23 cellular contexts compared by ENCODE assay signal in genomic region chr3:124966557-124967480, GRCh38. TPM values are rescaled to one million over a fixed set of nuclear protein-coding genes. Genes with fewer than 3 reads are reported as not detected.
"Had no signal": no experiment of that assay in that cellular context is flagged by ENCODE, and none has a peak within 500 bp of the region (broad histone marks: within the 10 kb centered on the region; RNA-seq: fewer than 3 reads in every experiment).

No MANE protein-coding gene starts in this region.

- H3K36me3 Mint-ChIP-seq: mesothelial cell of epicardium had no signal

- H3K27me3 Mint-ChIP-seq: progenitor cell of endocrine pancreas had no signal

- H3K9me3 Mint-ChIP-seq: activated naive CD4-positive, alpha-beta T cell treated with anti-CD3 and anti-CD28 coated beads, Interleukin-2, amount 10 ng/mL, durations not matched to agents 7 days and 5 days; activated T-helper 2 cell treated with anti-CD3 and anti-CD28 coated beads, Interferon-gamma antibody, Interleukin-2, Interleukin-4, amounts not matched to agents 10 μg/mL and 5 μg/mL and 100 μg/mL, durations not matched to agents 14 hours and 24 hours and 36 hours; endodermal cell; stimulated activated effector memory CD8-positive, alpha-beta T cell treated with anti-CD3 and anti-CD28 coated beads, Interleukin-12 subunit alpha, Interleukin-12 subunit beta, amount 100 ng/mL, for 72 hours had no signal

- H2AFZ ChIP-seq: hepatocyte had no signal

- H3K4me2 ChIP-seq: hepatocyte had no signal

- H3K4me1 Mint-ChIP-seq: activated naive CD4-positive, alpha-beta T cell treated with anti-CD3 and anti-CD28 coated beads, Interleukin-2, amount 10 ng/mL, durations not matched to agents 7 days and 5 days; endodermal cell; mesothelial cell of epicardium had no signal

- H3K27ac ChIP-seq: gastrocnemius medialis, hepatocyte, tibial nerve, vagina had no signal

- ATAC-seq: activated CD4-positive, CD25-positive, alpha-beta regulatory T cell treated with anti-CD3 and anti-CD28 coated beads, Interleukin-2, amount 50 U/mL, for 24 hours; stimulated activated effector memory CD8-positive, alpha-beta T cell treated with anti-CD3 and anti-CD28 coated beads, Interleukin-12 subunit alpha, Interleukin-12 subunit beta, amount 100 ng/mL, for 72 hours had no signal

- H3K4me3 ChIP-seq: dorsolateral prefrontal cortex, gastrocnemius medialis, hepatocyte, lower lobe of right lung, sigmoid colon, tibial nerve, vagina had no signal

- H3K4me1 ChIP-seq: gastrocnemius medialis, sigmoid colon, vagina had no signal

- H3K27me3 ChIP-seq: dorsolateral prefrontal cortex, gastrocnemius medialis, hepatocyte, sigmoid colon, tibial nerve, vagina had no signal

- H3K9me3 ChIP-seq: gastrocnemius medialis, lower lobe of right lung, sigmoid colon, vagina had no signal

- DNase-seq: activated CD4-positive, alpha-beta T cell treated with anti-CD3 and anti-CD28 coated beads, Interleukin-2, amount 50 U/mL, for 1 hour; activated naive CD4-positive, alpha-beta T cell treated with anti-CD3 and anti-CD28 coated beads, Interleukin-2, amount 10 ng/mL, durations not matched to agents 7 days and 5 days; activated T-cell treated with anti-CD3 and anti-CD28 coated beads for 4 hours; dorsolateral prefrontal cortex; endodermal cell; gastrocnemius medialis; lower lobe of right lung; nephron progenitor cell; occipital lobe; sigmoid colon; stimulated activated CD4-positive, alpha-beta T cell treated with anti-CD3 and anti-CD28 coated beads, Interleukin-12 subunit alpha, Interleukin-12 subunit beta, amount 100 ng/mL, for 4 hours; T1000 had no signal

- H3K27ac Mint-ChIP-seq: activated naive CD4-positive, alpha-beta T cell treated with anti-CD3 and anti-CD28 coated beads, Interleukin-2, amount 10 ng/mL, durations not matched to agents 7 days and 5 days; activated T-helper 2 cell treated with anti-CD3 and anti-CD28 coated beads, Interferon-gamma antibody, Interleukin-2, Interleukin-4, amounts not matched to agents 10 μg/mL and 5 μg/mL and 100 μg/mL, durations not matched to agents 14 hours and 24 hours and 36 hours; endodermal cell; mesothelial cell of epicardium; nephron progenitor cell; progenitor cell of endocrine pancreas had no signal

- H3K4me3 Mint-ChIP-seq: activated naive CD4-positive, alpha-beta T cell treated with anti-CD3 and anti-CD28 coated beads, Interleukin-2, amount 10 ng/mL, durations not matched to agents 7 days and 5 days; endodermal cell; mesothelial cell of epicardium; nephron progenitor cell; stimulated activated effector memory CD8-positive, alpha-beta T cell treated with anti-CD3 and anti-CD28 coated beads, Interleukin-12 subunit alpha, Interleukin-12 subunit beta, amount 100 ng/mL, for 72 hours had no signal

- H3K79me2 ChIP-seq: hepatocyte had no signal

RNA-seq across cellular contexts. Expression of gene MUC13, which starts 32.3 kb away (rescaled TPM):
- total RNA-seq: activated T-helper 2 cell treated with anti-CD3 and anti-CD28 coated beads, Interferon-gamma antibody, Interleukin-2, Interleukin-4, amounts not matched to agents 10 μg/mL and 5 μg/mL and 100 μg/mL, durations not matched to agents 14 hours and 24 hours and 36 hours; astrocyte; bronchial epithelial cell; epithelial cell of proximal tubule; mesothelial cell of epicardium; occipital lobe; progenitor cell of endocrine pancreas; tibial nerve; vagina had no signal
